ENCODE assay signal across 23 cellular contexts in the genomic region with DNA sequence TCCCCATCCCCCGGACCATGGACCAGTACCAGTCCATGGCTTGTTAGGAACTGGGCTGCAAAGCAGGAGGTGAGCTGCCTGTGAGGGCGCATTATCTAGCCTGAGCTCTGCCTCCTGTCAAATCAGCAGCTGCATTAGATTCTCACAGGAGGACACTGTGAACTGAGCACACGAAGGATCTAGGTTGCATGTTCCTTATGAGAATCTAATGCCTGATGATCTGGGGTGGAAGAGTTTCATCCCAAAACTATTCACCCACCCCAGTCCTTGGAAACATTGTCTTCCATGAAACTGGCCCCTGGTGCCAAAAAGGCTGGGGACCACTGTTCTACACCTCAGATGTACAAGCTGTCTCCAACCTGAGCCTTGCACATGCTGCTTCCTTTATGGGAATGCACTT.
"Had no signal": no experiment of that assay in that cellular context is flagged by ENCODE, and none has a peak within 500 bp of the region (broad histone marks: within the 10 kb centered on the region; RNA-seq: fewer than 3 reads in every experiment).

No MANE protein-coding gene starts in this region.

- H3K27ac Mint-ChIP-seq: endodermal cell, mesothelial cell of epicardium had no signal

- H3K36me3 ChIP-seq: colonic mucosa, esophagus squamous epithelium, gastrocnemius medialis, heart right ventricle, left lung, lower lobe of right lung had no signal

- DNase-seq: colonic mucosa; dermis blood vessel endothelial cell; dorsolateral prefrontal cortex; effector CD4-positive, alpha-beta T cell; effector memory CD4-positive, alpha-beta T cell; endodermal cell; esophagus squamous epithelium; foreskin fibroblast; foreskin melanocyte; gastrocnemius medialis; glutamatergic neuron; head of caudate nucleus; heart right ventricle; hippocampal formation; left cardiac atrium; left lung; left ventricle myocardium superior; lower lobe of right lung; mesenchymal stem cell; mucosa of descending colon had no signal

- H3K27ac ChIP-seq: colonic mucosa, dorsolateral prefrontal cortex, epithelial cell of prostate, esophagus squamous epithelium, gastrocnemius medialis, heart right ventricle, left lung, lower lobe of right lung had no signal

- H3K4me3 ChIP-seq: colonic mucosa, dorsolateral prefrontal cortex, esophagus squamous epithelium, gastrocnemius medialis, heart right ventricle, left lung, lower lobe of right lung, mucosa of descending colon had no signal

- H3K4me1 ChIP-seq: colonic mucosa had no signal

- H3K27me3 ChIP-seq: colonic mucosa, dorsolateral prefrontal cortex, esophagus squamous epithelium, gastrocnemius medialis, heart right ventricle, left lung had no signal

- H3K4me3 Mint-ChIP-seq: endodermal cell, mesothelial cell of epicardium had no signal

- H3K9me3 ChIP-seq: colonic mucosa, esophagus squamous epithelium, gastrocnemius medialis, left lung, lower lobe of right lung, mucosa of descending colon had no signal

- ATAC-seq: esophagus mucosa, gastrocnemius medialis, heart right ventricle, left cardiac atrium, left lung, left ventricle myocardium superior, lower lobe of right lung, mucosa of descending colon had no signal
